ENCODE assay signal across 32 cellular contexts in the genomic region with DNA sequence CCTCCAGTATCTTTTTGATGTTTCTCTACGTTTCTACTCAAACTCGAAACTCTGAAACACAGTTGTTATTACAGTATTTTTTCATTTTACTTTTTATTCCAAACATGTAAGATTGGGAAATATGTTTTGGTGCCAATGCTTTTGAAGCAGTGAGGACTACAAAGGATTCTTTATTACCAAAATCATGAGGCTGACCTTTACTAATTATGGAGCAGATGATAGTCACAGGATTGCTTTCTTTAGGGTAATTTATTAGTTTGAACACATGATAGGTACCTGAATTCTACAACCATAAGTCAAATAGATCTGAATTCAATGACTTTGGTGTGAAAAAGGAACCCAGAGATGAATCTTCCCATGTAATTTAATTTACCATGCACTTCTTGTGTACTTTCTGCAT.
"Had no signal": no experiment of that assay in that cellular context is flagged by ENCODE, and none has a peak within 500 bp of the region (broad histone marks: within the 10 kb centered on the region; RNA-seq: fewer than 3 reads in every experiment).

No MANE protein-coding gene starts in this region.

- H3K27ac ChIP-seq: adrenal gland, ascending aorta, body of pancreas, brain microvascular endothelial cell, breast epithelium, cardiac muscle cell had no signal

- H3K36me3 ChIP-seq: adrenal gland, ascending aorta, brain microvascular endothelial cell, breast epithelium, cardiac muscle cell had no signal

- DNase-seq: activated effector memory CD4-positive, alpha-beta T cell treated with anti-CD3 and anti-CD28 coated beads, Interleukin-2, amount 50 U/mL, for 16 hours; activated effector memory CD4-positive, alpha-beta T cell treated with Interleukin-2 at 50 U/mL for 16 hours; activated gamma-delta T cell; activated gamma-delta T cell treated with Interleukin-2 at 50 U/mL for 16 hours; activated naive CD4-positive, alpha-beta T cell; activated naive CD4-positive, alpha-beta T cell treated with anti-CD3 and anti-CD28 coated beads for 36 hours; activated naive CD4-positive, alpha-beta T cell treated with anti-CD3 and anti-CD28 coated beads, Interleukin-2, amount 10 ng/mL, durations not matched to agents 7 days and 5 days; activated naive CD4-positive, alpha-beta T cell treated with anti-CD3 and anti-CD28 coated beads, Interleukin-2, amount 50 U/mL, for 16 hours; activated naive CD4-positive, alpha-beta T cell treated with Interleukin-2 at 50 U/mL for 16 hours; activated naive CD8-positive, alpha-beta T cell treated with anti-CD3 and anti-CD28 coated beads for 36 hours; activated naive CD8-positive, alpha-beta T cell treated with anti-CD3 and anti-CD28 coated beads, Interleukin-2, amount 10 ng/mL, durations not matched to agents 7 days and 5 days; activated naive CD8-positive, alpha-beta T cell treated with anti-CD3 and anti-CD28 coated beads, Interleukin-2, amount 50 U/mL, for 24 hours; activated T-cell treated with anti-CD3 and anti-CD28 coated beads, Interleukin-2, amount 50 U/mL, for 1 hour; activated T-cell treated with anti-CD3 and anti-CD28 coated beads, Interleukin-2, amount 50 U/mL, for 24 hours; activated T-cell treated with anti-CD3 and anti-CD28 coated beads, Interleukin-2, amount 50 U/mL, for 4 hours; activated T-cell treated with anti-CD3 and anti-CD28 coated beads, Interleukin-2, amount 50 U/mL, for 48 hours; activated T-cell treated with anti-CD3 and anti-CD28 coated beads, Interleukin-2, amount 50 U/mL, for 72 hours; adrenal gland; amniotic stem cell; amygdala; anterior cingulate cortex; aorta; body of pancreas; brain microvascular endothelial cell; caudate nucleus; central memory CD4-positive, alpha-beta T cell; cerebellar nuclear complex had no signal

- H3K4me1 ChIP-seq: adrenal gland, ascending aorta, body of pancreas, breast epithelium had no signal

- H3K27me3 ChIP-seq: adrenal gland, ascending aorta, body of pancreas, brain microvascular endothelial cell, breast epithelium, cardiac muscle cell had no signal

- H3K9me3 ChIP-seq: adrenal gland, ascending aorta, body of pancreas had no signal

- H3K4me3 ChIP-seq: adrenal gland, ascending aorta, body of pancreas, breast epithelium, cardiac muscle cell had no signal

- ATAC-seq: activated naive CD4-positive, alpha-beta T cell treated with anti-CD3 and anti-CD28 coated beads, Interleukin-2, amount 50 U/mL, for 72 hours; activated naive CD8-positive, alpha-beta T cell treated with anti-CD3 and anti-CD28 coated beads, Interleukin-2, amount 50 U/mL, for 24 hours; activated T-cell treated with anti-CD3 and anti-CD28 coated beads, Interleukin-2, amount 50 U/mL, for 4 hours; activated T-cell treated with anti-CD3 and anti-CD28 coated beads, Interleukin-2, amount 50 U/mL, for 72 hours; activated T-helper 17 cell treated with anti-CD3 and anti-CD28 coated beads, Interleukin-2, amount 50 U/mL, for 72 hours; body of pancreas had no signal
